ENCODE assay signal across 34 cellular contexts in genomic region chr18:37836571-37836970, GRCh38.
"Had no signal": no experiment of that assay in that cellular context is flagged by ENCODE, and none has a peak within 500 bp of the region (broad histone marks: within the 10 kb centered on the region; RNA-seq: fewer than 3 reads in every experiment).

No MANE protein-coding gene starts in this region.

- H3K9me3 ChIP-seq: MG63 had no signal

- H3K36me3 ChIP-seq: MG63 had no signal

- DNase-seq: Karpas-422, Kasumi-1, MG63, MM.1S, MV-4-11, NCI-H1048, NCI-H1092, NCI-H1092 treated with DMSO at 0.1 percent for 48 hours, NCI-H1105, NCI-H1105 treated with DMSO at 0.1 percent for 48 hours, NCI-H1417, NCI-H1417 treated with DMSO at 0.1 percent for 48 hours, NCI-H1436, NCI-H1436 treated with DMSO at 0.1 percent for 48 hours, NCI-H146, NCI-H1694, NCI-H1694 treated with DMSO at 0.1 percent for 48 hours, NCI-H187, NCI-H187 treated with DMSO at 0.1 percent for 48 hours, NCI-H1930, NCI-H2029, NCI-H2029 treated with DMSO at 0.1 percent for 48 hours, NCI-H2081, NCI-H2081 treated with DMSO at 0.1 percent for 48 hours, NCI-H2107, NCI-H2171, NCI-H2171 treated with DMSO at 0.1 percent for 48 hours, NCI-H2227 treated with DMSO at 0.1 percent for 48 hours, NCI-H226, NCI-H345, NCI-H446, NCI-H446 treated with DMSO at 0.1 percent for 48 hours, NCI-H510A, NCI-H510A treated with DMSO at 0.1 percent for 48 hours had no signal

- H3K4me3 ChIP-seq: MG63 had no signal

- H3K27me3 ChIP-seq: MG63 had no signal
